7 cellular contexts compared by ENCODE assay signal in the genomic region with DNA sequence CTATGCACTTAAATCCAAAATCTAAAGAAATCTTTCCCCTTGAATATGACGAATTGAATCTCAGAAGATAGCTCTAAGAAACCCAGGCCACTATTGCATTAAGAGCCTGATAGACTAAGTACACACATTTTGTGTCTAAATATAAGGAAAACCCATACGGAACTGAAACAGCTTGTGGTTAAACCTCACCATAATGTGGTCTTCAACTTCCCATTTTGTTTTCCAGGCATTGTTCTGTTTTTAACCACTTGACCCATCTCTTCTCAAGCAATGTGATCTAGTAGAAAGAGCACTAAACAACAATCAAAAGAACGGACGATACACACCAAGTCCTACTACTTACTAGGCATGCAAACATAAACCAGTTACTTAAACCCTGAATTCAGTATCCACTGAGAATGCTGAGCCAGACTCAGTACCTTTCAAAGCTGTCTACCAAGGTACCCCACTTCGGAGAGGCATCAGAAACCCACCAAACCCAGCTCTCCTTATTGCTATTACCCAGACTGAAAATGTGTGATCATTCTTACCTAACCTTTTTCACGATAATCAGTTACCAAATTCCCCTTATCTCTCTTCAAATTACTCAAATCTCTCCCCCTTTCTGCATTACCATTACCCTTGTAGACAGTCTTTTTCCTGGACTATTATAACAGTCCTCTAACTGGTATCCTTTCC. TPM values are rescaled to one million over a fixed set of nuclear protein-coding genes. Genes with fewer than 3 reads are reported as not detected.
DNase-seq lines count a peak whose midpoint lies in the region; ATAC-seq and TF ChIP-seq lines count a peak whose summit lies in the region.

No MANE protein-coding gene starts in this region.

- ATAC-seq in GM19035 (IDR thresholded peaks at IDR 0.05; ENCODE audit: unreplicated experiment) (peak; percentile 77), HG02798 (IDR thresholded peaks at IDR 0.05; ENCODE audit: poor library complexity, unreplicated experiment) (peak; percentile 83), RWPE2 (ENCODE audit: low read depth) (no peak), sciatic nerve (peak; percentile 34), Right ventricle myocardium inferior (no peak)

- intact Hi-C loops in sciatic nerve (cut with DNase I): no loop called here
- intact Hi-C loops in Right ventricle myocardium inferior (cut with DNase I): no loop called here

- H3K4me1 ChIP-seq in RWPE2 (ENCODE audit: insufficient read depth, poor library complexity, severe bottlenecking): peaks cover 35% of the 10 kb centered on the region

- peak overlapping the region; percentile 65 for H3K27ac ChIP-seq in RWPE2 (ENCODE audit: poor library complexity, severe bottlenecking)

- H3K9me3 ChIP-seq in RWPE2 (ENCODE audit: severe bottlenecking): no peaks in the 10 kb centered on the region

- H3K27me3 ChIP-seq in RWPE2 (ENCODE audit: insufficient read depth, poor library complexity, severe bottlenecking): no peaks in the 10 kb centered on the region

- H3K4me3 ChIP-seq in RWPE2 (ENCODE audit: severe bottlenecking): no peak overlapping the region

- no peak for TF ChIP-seq CTCF in RWPE2 (IDR thresholded peaks at IDR 0.05; ENCODE audit: poor library complexity, severe bottlenecking)

- H3K36me3 ChIP-seq in RWPE2 (ENCODE audit: low read depth): peaks cover 41% of the 10 kb centered on the region

- no peak for DNase-seq in RWPE2 (ENCODE audit: low spot score)
- DNase-seq in sciatic nerve (ENCODE audit: low spot score): no peak
- DNase-seq in epidermal melanocyte (ENCODE audit: insufficient read length, low spot score): no peak
- no peak for DNase-seq in Right ventricle myocardium inferior (ENCODE audit: missing footprints)
- no peak for DNase-seq in NK-92 (lab: John Stamatoyannopoulos, UW; ENCODE audit: unreplicated experiment)

RNA-seq across cellular contexts. Expression of a gene that starts 12.8 kb away (rescaled TPM):
- total RNA-seq in sciatic nerve (102 TPM), Right ventricle myocardium inferior (24.5 TPM)

Comparison
In these comparisons a context has a peak if more than half of its experiments do, and no peak if none do; other contexts are left out.
1. ATAC-seq: peak in GM19035 (single experiment), HG02798 (single experiment) and sciatic nerve (single experiment); none in RWPE2 (single experiment) and Right ventricle myocardium inferior (single experiment).